In the genomic region with DNA sequence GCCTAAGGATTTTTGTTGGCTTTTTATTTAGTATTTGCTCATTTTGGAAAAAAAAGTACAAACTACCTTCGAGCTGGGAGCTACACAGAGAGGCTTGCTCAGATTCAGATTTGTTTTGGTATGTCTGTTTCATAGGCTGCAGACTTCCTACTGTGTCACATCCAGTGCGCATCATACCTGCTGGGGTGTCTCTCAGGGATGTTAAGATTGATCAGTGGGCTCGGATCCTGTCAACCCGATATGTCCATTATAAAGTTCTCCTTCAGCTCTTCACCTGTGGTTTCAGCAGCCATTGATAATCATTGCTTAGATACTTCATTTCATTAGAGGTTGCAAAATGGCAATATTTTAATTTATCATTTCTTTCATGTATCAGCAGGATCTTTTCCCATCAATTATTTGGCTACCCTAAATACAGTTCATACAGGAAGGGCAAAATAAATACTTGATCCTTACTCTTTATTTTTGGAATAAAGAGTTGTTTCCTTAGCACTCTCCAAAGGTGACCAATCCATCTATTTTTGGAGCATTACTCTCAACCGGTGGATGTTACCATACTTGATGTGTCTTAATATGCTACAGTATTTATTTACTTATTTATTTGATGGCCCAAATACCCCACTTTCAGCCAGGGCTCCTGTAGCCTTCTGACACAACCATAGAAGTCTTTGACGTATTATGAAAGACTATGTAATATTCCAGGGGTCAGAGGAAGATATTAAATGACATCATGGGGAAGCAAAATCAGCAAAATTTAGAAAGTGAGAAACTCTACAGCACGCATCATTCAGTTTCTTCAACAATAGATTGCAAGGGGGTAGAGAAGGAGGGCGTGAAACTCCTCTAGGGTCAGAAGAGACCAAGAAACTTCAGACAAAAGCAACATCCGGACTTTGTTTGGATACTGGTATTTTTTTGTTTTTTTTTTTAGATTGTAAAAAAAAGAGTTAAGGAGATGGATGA, we compare ENCODE assay signal across 8 cellular contexts. TPM values are rescaled to one million over a fixed set of nuclear protein-coding genes. Genes with fewer than 3 reads are reported as not detected.
DNase-seq lines count a peak whose midpoint lies in the region; ATAC-seq and TF ChIP-seq lines count a peak whose summit lies in the region.

No MANE protein-coding gene starts in this region.

- peak overlapping the region; percentile 94 for H2AFZ ChIP-seq in OCI-LY7 (ENCODE audit: low read length)
- no peak overlapping the region for H2AFZ ChIP-seq in fibroblast of lung (ENCODE audit: low read length)

- H3K4me2 ChIP-seq in OCI-LY7 (ENCODE audit: low read length), result peak overlapping the region; percentile 76
- peak overlapping the region; percentile 88 for H3K4me2 ChIP-seq in fibroblast of lung (ENCODE audit: extremely low read depth, insufficient read depth, low read length)

- DNase-seq in NCI-H1092 (lab: John Stamatoyannopoulos, UW), result peak; percentile 38
- DNase-seq in NCI-H1092 treated with DMSO at 0.1 percent for 48 hours (lab: John Stamatoyannopoulos, UW), result no peak
- peak; percentile 71 for DNase-seq in OCI-LY7 (ENCODE audit: low spot score)
- peak in 1 of 2 donors; percentile 3 for DNase-seq in fibroblast of lung (ENCODE audit: low read depth in 2 of 2)
- no peak for DNase-seq in spleen
- no peak for DNase-seq in kidney tubule cell (ENCODE audit: low spot score)
- DNase-seq in superior temporal gyrus (ENCODE audit: extremely low spot score), result no peak

- CTCF ChIA-PET in OCI-LY7 (lab: Charles Lee; ENCODE audit: unreplicated experiment), result no interaction called here

- no peaks in the 10 kb centered on the region for H4K20me1 ChIP-seq in OCI-LY7 (ENCODE audit: insufficient read depth, low read length)
- no peaks in the 10 kb centered on the region for H4K20me1 ChIP-seq in fibroblast of lung (ENCODE audit: control insufficient read depth, extremely low read depth, insufficient read depth, low read length)

- no TSS peak for BruUV-seq in OCI-LY7 (replicated peaks; lab: Mats Ljungman, UMichigan)

- no peak for TF ChIP-seq CTCF in OCI-LY7 (conservative IDR thresholded peaks at IDR 0.05; ENCODE audit: low read length)
- no peak for TF ChIP-seq CTCF in fibroblast of lung (conservative IDR thresholded peaks at IDR 0.05 in 1 of 2, IDR thresholded peaks at IDR 0.05 in 1 of 2; ENCODE audit: low read depth in 1 of 2, low read length in 2 of 2)
- TF ChIP-seq CTCF in spleen (IDR thresholded peaks at IDR 0.05 in 8 of 11, conservative IDR thresholded peaks at IDR 0.05 in 3 of 11), result no peak

- POLR2A ChIA-PET in OCI-LY7 (lab: Charles Lee), result interaction anchor here (0.7 to 1.5 kb wide), 7 partner anchors 41 to 100 kb away, joined by 3 to 11 read pairs (median 4); no protein-coding TSS in a partner anchor

- H3K27me3 ChIP-seq in fibroblast of lung (ENCODE audit: control insufficient read depth, insufficient read depth, low read length), result no peaks in the 10 kb centered on the region
- peaks cover 0 to 20% (median 0%) of the 10 kb centered on the region in 7 donors for H3K27me3 ChIP-seq in spleen (replicated peaks in 1 of 7)

- peaks cover 52% of the 10 kb centered on the region for H3K4me1 ChIP-seq in OCI-LY7 (ENCODE audit: insufficient read depth, low read length, poor library complexity, severe bottlenecking)
- H3K4me1 ChIP-seq in fibroblast of lung (ENCODE audit: control insufficient read depth, extremely low read depth, insufficient read depth, low read length), result no peaks in the 10 kb centered on the region
- H3K4me1 ChIP-seq in spleen, result peaks cover 5 to 39% (median 23%) of the 10 kb centered on the region in 6 donors

- H3K36me3 ChIP-seq in OCI-LY7 (ENCODE audit: insufficient read depth, low read length) (no peaks in the 10 kb centered on the region), fibroblast of lung (ENCODE audit: control insufficient read depth, insufficient read depth, low read length) (no peaks in the 10 kb centered on the region), spleen (no peaks in the 10 kb centered on the region)

- 63 to 68% (median 65%) methylated on average over 9 of the region's 9 CpGs for whole genome bisulfite sequencing in spleen, 5 donors

- H3K9ac ChIP-seq in fibroblast of lung (ENCODE audit: insufficient read depth, low read length), result no peak overlapping the region

- peak overlapping the region; percentile 62 for H3K4me3 ChIP-seq in OCI-LY7 (ENCODE audit: low read depth, low read length, poor library complexity, severe bottlenecking)
- H3K4me3 ChIP-seq in fibroblast of lung (replicated peaks in 1 of 4; ENCODE audit: control extremely low read depth in 1 of 4, insufficient read depth in 1 of 4, low read depth in 3 of 4, low read length in 4 of 4), result peak overlapping the region; percentile 30 to 78 (median 51)
- H3K4me3 ChIP-seq in spleen, result peak overlapping the region; percentile 42 to 71 (median 52)

- H3K9me3 ChIP-seq in OCI-LY7 (ENCODE audit: low read length) (no peaks in the 10 kb centered on the region), fibroblast of lung (ENCODE audit: control insufficient read depth, insufficient read depth, low read depth, low read length) (no peaks in the 10 kb centered on the region), spleen (no peaks in the 10 kb centered on the region)

- no peak for TF ChIP-seq POLR2A in spleen (IDR thresholded peaks at IDR 0.05)

- no peaks in the 10 kb centered on the region for H3K9me2 ChIP-seq in OCI-LY7 (ENCODE audit: insufficient read depth, low read length)

- intact Hi-C loops in OCI-LY7 (cut with micrococcal nuclease; ENCODE audit: unreplicated experiment), result loop anchor here (1.0 to 5.0 kb wide), 3 partner anchors 38 to 123 kb away; no protein-coding TSS in a partner anchor
- intact Hi-C loops in spleen (cut with DNase I; ENCODE audit: low total_unique reads), result no loop called here

- H3K27ac ChIP-seq in OCI-LY7 (ENCODE audit: low read depth, low read length, poor library complexity, severe bottlenecking) (peak overlapping the region; percentile 89), fibroblast of lung (ENCODE audit: insufficient read depth, low read length) (no peak overlapping the region), spleen (peak overlapping the region in 1 of 8 donors; percentile 47)

- ATAC-seq in HG03045 (IDR thresholded peaks at IDR 0.05; ENCODE audit: unreplicated experiment), result no peak

- H3K79me2 ChIP-seq in OCI-LY7 (ENCODE audit: insufficient read depth, low read depth, low read length) (no peaks in the 10 kb centered on the region), fibroblast of lung (ENCODE audit: control insufficient read depth, insufficient read depth, low read length) (no peaks in the 10 kb centered on the region)

RNA-seq across cellular contexts. Expression of a gene that starts 55.3 kb away (rescaled TPM):
- total RNA-seq in OCI-LY7 (2014; rRNA removed; shearing (Covaris generic)), result 426 and 592 TPM in 2 replicates
- total RNA-seq in OCI-LY7 (2022), result 610 and 650 TPM in 2 replicates
- total RNA-seq in fibroblast of lung, result 328 and 383 TPM in 2 replicates
- 231 and 330 TPM in 2 replicates for polyA plus RNA-seq in fibroblast of lung
- polyA plus RNA-seq in fibroblast of lung (2012), result 307 and 379 TPM in 2 replicates
- 14.6 and 94.0 TPM in 2 replicates for polyA minus RNA-seq in fibroblast of lung (ENCODE audit: low replicate concordance)
- 100 to 1,000 TPM; 279 to 457 (median 350) TPM for total RNA-seq in spleen
- polyA plus RNA-seq in spleen, result 100 to 1,000 TPM; 121 to 156 (median 153) TPM

Comparison
In these comparisons a context has a peak if more than half of its experiments do, and no peak if none do; other contexts are left out.
1. DNase-seq: peak in NCI-H1092 (single experiment) and OCI-LY7 (single experiment); none in NCI-H1092 treated with DMSO at 0.1 percent for 48 hours (single experiment), spleen (single experiment), kidney tubule cell (single experiment) and superior temporal gyrus (single experiment).
2. Peak in every context shown above with its lines, with median percentiles within 50 percentile points of each other: H3K4me3 ChIP-seq.